In the genomic region with DNA sequence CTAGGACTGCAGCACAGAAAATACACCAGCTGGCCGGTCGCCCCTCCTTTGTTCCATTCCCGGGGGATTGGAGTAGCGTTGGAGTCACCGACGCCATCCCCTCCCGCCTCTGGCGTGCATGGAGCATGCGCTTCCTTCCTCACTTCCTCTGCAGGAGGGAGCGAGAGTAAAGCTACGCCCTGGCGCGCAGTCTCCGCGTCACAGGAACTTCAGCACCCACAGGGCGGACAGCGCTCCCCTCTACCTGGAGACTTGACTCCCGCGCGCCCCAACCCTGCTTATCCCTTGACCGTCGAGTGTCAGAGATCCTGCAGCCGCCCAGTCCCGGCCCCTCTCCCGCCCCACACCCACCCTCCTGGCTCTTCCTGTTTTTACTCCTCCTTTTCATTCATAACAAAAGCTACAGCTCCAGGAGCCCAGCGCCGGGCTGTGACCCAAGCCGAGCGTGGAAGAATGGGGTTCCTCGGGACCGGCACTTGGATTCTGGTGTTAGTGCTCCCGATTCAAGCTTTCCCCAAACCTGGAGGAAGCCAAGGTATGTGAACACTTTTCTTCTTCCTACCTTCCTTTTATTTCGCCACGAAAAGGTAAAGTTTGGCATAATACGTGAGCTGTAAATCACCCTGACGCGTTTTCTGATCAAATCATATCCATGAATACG, we compare ENCODE assay signal across 1 cellular context.
TF ChIP-seq lines count a peak whose summit lies in the region.

Gene SCG3 (plus strand): TSS at position 201 of the 661 bp plus-strand sequence. CDS start 253 bp downstream, at position 454.

TF ChIP-seq in HepG2, 621 proteins besides CTCF, POLR2A, EP300 and RAD21 (continues in another document):
- TF ChIP-seq, protein P1, sequence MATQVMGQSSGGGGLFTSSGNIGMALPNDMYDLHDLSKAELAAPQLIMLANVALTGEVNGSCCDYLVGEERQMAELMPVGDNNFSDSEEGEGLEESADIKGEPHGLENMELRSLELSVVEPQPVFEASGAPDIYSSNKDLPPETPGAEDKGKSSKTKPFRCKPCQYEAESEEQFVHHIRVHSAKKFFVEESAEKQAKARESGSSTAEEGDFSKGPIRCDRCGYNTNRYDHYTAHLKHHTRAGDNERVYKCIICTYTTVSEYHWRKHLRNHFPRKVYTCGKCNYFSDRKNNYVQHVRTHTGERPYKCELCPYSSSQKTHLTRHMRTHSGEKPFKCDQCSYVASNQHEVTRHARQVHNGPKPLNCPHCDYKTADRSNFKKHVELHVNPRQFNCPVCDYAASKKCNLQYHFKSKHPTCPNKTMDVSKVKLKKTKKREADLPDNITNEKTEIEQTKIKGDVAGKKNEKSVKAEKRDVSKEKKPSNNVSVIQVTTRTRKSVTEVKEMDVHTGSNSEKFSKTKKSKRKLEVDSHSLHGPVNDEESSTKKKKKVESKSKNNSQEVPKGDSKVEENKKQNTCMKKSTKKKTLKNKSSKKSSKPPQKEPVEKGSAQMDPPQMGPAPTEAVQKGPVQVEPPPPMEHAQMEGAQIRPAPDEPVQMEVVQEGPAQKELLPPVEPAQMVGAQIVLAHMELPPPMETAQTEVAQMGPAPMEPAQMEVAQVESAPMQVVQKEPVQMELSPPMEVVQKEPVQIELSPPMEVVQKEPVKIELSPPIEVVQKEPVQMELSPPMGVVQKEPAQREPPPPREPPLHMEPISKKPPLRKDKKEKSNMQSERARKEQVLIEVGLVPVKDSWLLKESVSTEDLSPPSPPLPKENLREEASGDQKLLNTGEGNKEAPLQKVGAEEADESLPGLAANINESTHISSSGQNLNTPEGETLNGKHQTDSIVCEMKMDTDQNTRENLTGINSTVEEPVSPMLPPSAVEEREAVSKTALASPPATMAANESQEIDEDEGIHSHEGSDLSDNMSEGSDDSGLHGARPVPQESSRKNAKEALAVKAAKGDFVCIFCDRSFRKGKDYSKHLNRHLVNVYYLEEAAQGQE (IDR thresholded peaks at IDR 0.05; ENCODE audit: borderline replicate concordance in 1 of 2, low read depth in 1 of 2, low read length in 2 of 2), result peak; percentile 98 to 99
- TF ChIP-seq, protein P2, sequence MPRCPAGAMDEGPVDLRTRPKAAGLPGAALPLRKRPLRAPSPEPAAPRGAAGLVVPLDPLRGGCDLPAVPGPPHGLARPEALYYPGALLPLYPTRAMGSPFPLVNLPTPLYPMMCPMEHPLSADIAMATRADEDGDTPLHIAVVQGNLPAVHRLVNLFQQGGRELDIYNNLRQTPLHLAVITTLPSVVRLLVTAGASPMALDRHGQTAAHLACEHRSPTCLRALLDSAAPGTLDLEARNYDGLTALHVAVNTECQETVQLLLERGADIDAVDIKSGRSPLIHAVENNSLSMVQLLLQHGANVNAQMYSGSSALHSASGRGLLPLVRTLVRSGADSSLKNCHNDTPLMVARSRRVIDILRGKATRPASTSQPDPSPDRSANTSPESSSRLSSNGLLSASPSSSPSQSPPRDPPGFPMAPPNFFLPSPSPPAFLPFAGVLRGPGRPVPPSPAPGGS (CRISPR knock-in tag; IDR thresholded peaks at IDR 0.05), result no peak
- 0 out of 2 replicates have a peak, but pooled peaks have one; percentile 25 for TF ChIP-seq SP4 (CRISPR knock-in tag; IDR thresholded peaks at IDR 0.05)
- TF ChIP-seq HNRNPUL1 (IDR thresholded peaks at IDR 0.05; ENCODE audit: low read depth, low read length), result no peak
- TF ChIP-seq, protein P3, sequence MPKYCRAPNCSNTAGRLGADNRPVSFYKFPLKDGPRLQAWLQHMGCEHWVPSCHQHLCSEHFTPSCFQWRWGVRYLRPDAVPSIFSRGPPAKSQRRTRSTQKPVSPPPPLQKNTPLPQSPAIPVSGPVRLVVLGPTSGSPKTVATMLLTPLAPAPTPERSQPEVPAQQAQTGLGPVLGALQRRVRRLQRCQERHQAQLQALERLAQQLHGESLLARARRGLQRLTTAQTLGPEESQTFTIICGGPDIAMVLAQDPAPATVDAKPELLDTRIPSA (CRISPR knock-in tag; IDR thresholded peaks at IDR 0.05; ENCODE audit: borderline replicate concordance), result no peak
- TF ChIP-seq SALL1 (CRISPR knock-in tag; IDR thresholded peaks at IDR 0.05), result peak; percentile 87
- TF ChIP-seq NRL (CRISPR knock-in tag; IDR thresholded peaks at IDR 0.05; ENCODE audit: borderline replicate concordance), result 0 out of 2 replicates have a peak, but pooled peaks have one; percentile 34
- TF ChIP-seq, protein P4, sequence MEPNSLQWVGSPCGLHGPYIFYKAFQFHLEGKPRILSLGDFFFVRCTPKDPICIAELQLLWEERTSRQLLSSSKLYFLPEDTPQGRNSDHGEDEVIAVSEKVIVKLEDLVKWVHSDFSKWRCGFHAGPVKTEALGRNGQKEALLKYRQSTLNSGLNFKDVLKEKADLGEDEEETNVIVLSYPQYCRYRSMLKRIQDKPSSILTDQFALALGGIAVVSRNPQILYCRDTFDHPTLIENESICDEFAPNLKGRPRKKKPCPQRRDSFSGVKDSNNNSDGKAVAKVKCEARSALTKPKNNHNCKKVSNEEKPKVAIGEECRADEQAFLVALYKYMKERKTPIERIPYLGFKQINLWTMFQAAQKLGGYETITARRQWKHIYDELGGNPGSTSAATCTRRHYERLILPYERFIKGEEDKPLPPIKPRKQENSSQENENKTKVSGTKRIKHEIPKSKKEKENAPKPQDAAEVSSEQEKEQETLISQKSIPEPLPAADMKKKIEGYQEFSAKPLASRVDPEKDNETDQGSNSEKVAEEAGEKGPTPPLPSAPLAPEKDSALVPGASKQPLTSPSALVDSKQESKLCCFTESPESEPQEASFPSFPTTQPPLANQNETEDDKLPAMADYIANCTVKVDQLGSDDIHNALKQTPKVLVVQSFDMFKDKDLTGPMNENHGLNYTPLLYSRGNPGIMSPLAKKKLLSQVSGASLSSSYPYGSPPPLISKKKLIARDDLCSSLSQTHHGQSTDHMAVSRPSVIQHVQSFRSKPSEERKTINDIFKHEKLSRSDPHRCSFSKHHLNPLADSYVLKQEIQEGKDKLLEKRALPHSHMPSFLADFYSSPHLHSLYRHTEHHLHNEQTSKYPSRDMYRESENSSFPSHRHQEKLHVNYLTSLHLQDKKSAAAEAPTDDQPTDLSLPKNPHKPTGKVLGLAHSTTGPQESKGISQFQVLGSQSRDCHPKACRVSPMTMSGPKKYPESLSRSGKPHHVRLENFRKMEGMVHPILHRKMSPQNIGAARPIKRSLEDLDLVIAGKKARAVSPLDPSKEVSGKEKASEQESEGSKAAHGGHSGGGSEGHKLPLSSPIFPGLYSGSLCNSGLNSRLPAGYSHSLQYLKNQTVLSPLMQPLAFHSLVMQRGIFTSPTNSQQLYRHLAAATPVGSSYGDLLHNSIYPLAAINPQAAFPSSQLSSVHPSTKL (CRISPR knock-in tag; IDR thresholded peaks at IDR 0.05), result peak; percentile 47; the same call in 1 of the 2 replicates
- TF ChIP-seq IRF2 (CRISPR knock-in tag; IDR thresholded peaks at IDR 0.05), result 0 out of 2 replicates have a peak, but pooled peaks have one; percentile 63
- TF ChIP-seq, protein P5, sequence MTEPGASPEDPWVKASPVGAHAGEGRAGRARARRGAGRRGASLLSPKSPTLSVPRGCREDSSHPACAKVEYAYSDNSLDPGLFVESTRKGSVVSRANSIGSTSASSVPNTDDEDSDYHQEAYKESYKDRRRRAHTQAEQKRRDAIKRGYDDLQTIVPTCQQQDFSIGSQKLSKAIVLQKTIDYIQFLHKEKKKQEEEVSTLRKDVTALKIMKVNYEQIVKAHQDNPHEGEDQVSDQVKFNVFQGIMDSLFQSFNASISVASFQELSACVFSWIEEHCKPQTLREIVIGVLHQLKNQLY (CRISPR knock-in tag; IDR thresholded peaks at IDR 0.05), result peak; percentile 45; the same call in 1 of the 2 replicates
- no peak for TF ChIP-seq CHD2 (IDR thresholded peaks at IDR 0.05; ENCODE audit: low read depth, low read length)
- 0 out of 2 replicates have a peak, but pooled peaks have one; percentile 27 for TF ChIP-seq ZNF644 (CRISPR knock-in tag; IDR thresholded peaks at IDR 0.05; ENCODE audit: low read depth)
- TF ChIP-seq ZSCAN20 (CRISPR knock-in tag; IDR thresholded peaks at IDR 0.05; ENCODE audit: borderline replicate concordance), result no peak
- TF ChIP-seq BORCS8-MEF2B (CRISPR knock-in tag; IDR thresholded peaks at IDR 0.05), result peak; percentile 83
- no peak for TF ChIP-seq NCOA1 (CRISPR knock-in tag; IDR thresholded peaks at IDR 0.05)
- peak; percentile 88; the same call in 1 of the 2 replicates for TF ChIP-seq ZBTB49 (CRISPR knock-in tag; IDR thresholded peaks at IDR 0.05; ENCODE audit: borderline replicate concordance)
- TF ChIP-seq, protein P6, sequence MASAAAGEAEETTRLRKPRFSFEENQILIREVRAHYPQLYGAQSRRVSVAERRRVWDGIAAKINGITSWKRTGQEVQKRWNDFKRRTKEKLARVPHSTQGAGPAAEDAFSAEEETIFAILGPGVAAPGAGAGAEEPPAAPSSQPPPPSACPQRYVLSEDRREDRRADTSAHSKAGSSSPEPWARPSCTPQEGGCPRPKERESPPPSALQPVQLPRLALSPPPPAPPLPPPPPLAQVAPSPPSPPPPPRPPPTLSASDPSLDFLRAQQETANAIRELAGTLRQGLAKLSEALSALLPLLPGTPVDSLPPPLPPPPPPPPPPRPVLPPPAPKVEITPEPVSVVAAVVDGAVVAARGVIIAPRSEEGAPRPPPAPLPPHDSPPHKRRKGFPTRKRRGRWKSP (CRISPR knock-in tag; IDR thresholded peaks at IDR 0.05), result 0 out of 2 replicates have a peak, but pooled peaks have one; percentile 39
- TF ChIP-seq ZBTB10 (CRISPR knock-in tag; IDR thresholded peaks at IDR 0.05; ENCODE audit: borderline replicate concordance), result no peak
- TF ChIP-seq RAD51 (IDR thresholded peaks at IDR 0.05; ENCODE audit: borderline replicate concordance), result no peak
- TF ChIP-seq ZNF781 (CRISPR knock-in tag; IDR thresholded peaks at IDR 0.05; ENCODE audit: borderline replicate concordance, not compliant biosample characterization), result peak; percentile 48
- TF ChIP-seq TFDP1 (CRISPR knock-in tag; IDR thresholded peaks at IDR 0.05; ENCODE audit: borderline replicate concordance), result peak; percentile 23; the same call in 1 of the 2 replicates
- TF ChIP-seq CREM (IDR thresholded peaks at IDR 0.05), result peak; percentile 45; the same call in 1 of the 2 replicates
- 0 out of 2 replicates have a peak, but pooled peaks have one; percentile 6 for TF ChIP-seq CREM (CRISPR knock-in tag; IDR thresholded peaks at IDR 0.05)
- TF ChIP-seq SP1 (IDR thresholded peaks at IDR 0.05), result no peak
- TF ChIP-seq SP1 (CRISPR knock-in tag; IDR thresholded peaks at IDR 0.05), result 0 out of 2 replicates have a peak, but pooled peaks have one; percentile 27
- TF ChIP-seq IKZF1 (IDR thresholded peaks at IDR 0.05), result no peak
